ENCODE assay signal across 10 cellular contexts in genomic region chr9:114908796-114909448, GRCh38. TPM values are rescaled to one million over a fixed set of nuclear protein-coding genes. Genes with fewer than 3 reads are reported as not detected.
DNase-seq lines count a peak whose midpoint lies in the region; TF ChIP-seq lines count a peak whose summit lies in the region.
"Had no signal": no experiment of that assay in that cellular context is flagged by ENCODE, and none has a peak within 500 bp of the region (broad histone marks: within the 10 kb centered on the region; RNA-seq: fewer than 3 reads in every experiment).

No MANE protein-coding gene starts in this region.

- no peaks in the 10 kb centered on the region for H3K9me3 ChIP-seq in PC-9 (ENCODE audit: insufficient read depth, low read depth)
- H3K9me3 ChIP-seq in endodermal cell (ENCODE audit: control insufficient read depth, low read length) = no peaks in the 10 kb centered on the region

- H3K4me1 Mint-ChIP-seq in endodermal cell = peaks cover 43% of the 10 kb centered on the region

- H3K36me3 Mint-ChIP-seq in endodermal cell (ENCODE audit: low read depth) = no peaks in the 10 kb centered on the region

- no TSS peak for BruUV-seq in PC-9 (replicated peaks; lab: Mats Ljungman, UMichigan)

- DNase-seq in stimulated activated CD4-positive, alpha-beta T cell treated with anti-CD3 and anti-CD28 coated beads, Interleukin-15, amount 100 ng/mL, for 24 hours = peak; percentile 47
- DNase-seq in stimulated activated CD4-positive, alpha-beta T cell treated with anti-CD3 and anti-CD28 coated beads, Interleukin-4, amount 100 ng/mL, for 1 hour = no peak
- DNase-seq in PC-9 (peak in 1 of 2 experiments; percentile 52), endodermal cell (peak; percentile 47), SKM-1 treated with dmso at 0.1 percent for 144 hours (lab: John Stamatoyannopoulos, UW; ENCODE audit: unreplicated experiment) (no peak), cardiac septum (ENCODE audit: low spot score) (no peak), posterior vena cava (ENCODE audit: low spot score) (no peak)
- DNase-seq in effector CD8-positive, alpha-beta T cell (lab: John Stamatoyannopoulos, UW) = no peak
- DNase-seq: NCI-H1048 had no signal

- H3K9me2 ChIP-seq in PC-9 (ENCODE audit: insufficient read depth) = no peaks in the 10 kb centered on the region

- no peak overlapping the region for H3K4me3 Mint-ChIP-seq in endodermal cell
- H3K4me3 Mint-ChIP-seq: H9 had no signal

- peaks cover 11% of the 10 kb centered on the region for H3K27me3 ChIP-seq in PC-9 (ENCODE audit: insufficient read depth, low read depth)
- H3K27me3 ChIP-seq in endodermal cell (ENCODE audit: control insufficient read depth, insufficient read depth, low read length, poor library complexity, severe bottlenecking) = no peaks in the 10 kb centered on the region

- POLR2A ChIA-PET in PC-9 (lab: Charles Lee; ENCODE audit: unreplicated experiment) = interaction anchor here (0.5 kb wide), 1 partner anchor 314 kb away, joined by 6 read pairs; no protein-coding TSS in a partner anchor

- H3K27ac Mint-ChIP-seq in endodermal cell = peak overlapping the region; percentile 80

- no peaks in the 10 kb centered on the region for H3K36me3 ChIP-seq in PC-9 (ENCODE audit: low read depth)
- H3K36me3 ChIP-seq in endodermal cell (ENCODE audit: control insufficient read depth, insufficient read depth, low read length) = no peaks in the 10 kb centered on the region

- peaks cover 21% of the 10 kb centered on the region; the same call in 1 of the 2 replicates for H3F3A ChIP-seq in PC-9 (ENCODE audit: insufficient read depth, low read depth)

- TF ChIP-seq CTCF in PC-9 (conservative IDR thresholded peaks at IDR 0.05) (no peak), endodermal cell (conservative IDR thresholded peaks at IDR 0.05) (peak; percentile 16)

- H3K9ac ChIP-seq in endodermal cell (ENCODE audit: extremely low read depth, low read length, poor library complexity, severe bottlenecking) = no peak overlapping the region

- intact Hi-C loops in PC-9 (cut with micrococcal nuclease; ENCODE audit: unreplicated experiment) = loop anchor here (1.0 to 10.0 kb wide), 11 partner anchors 105 to 613 kb away; no protein-coding TSS in a partner anchor
- intact Hi-C loops in cardiac septum (cut with DNase I) = no loop called here
- intact Hi-C loops in posterior vena cava (cut with DNase I) = loop anchor here in 1 of 2 donors (5.0 kb wide), 1 partner anchor 167 kb away; no protein-coding TSS in a partner anchor

- peak overlapping the region; percentile 58 for H3K4me2 ChIP-seq in PC-9

- CTCF ChIA-PET in PC-9 (lab: Charles Lee) = interaction anchor here (0.6 to 1.0 kb wide), 2 partner anchors 160 to 226 kb away, joined by 3 to 6 read pairs; no protein-coding TSS in a partner anchor

- H3K9me3 Mint-ChIP-seq in endodermal cell = no peaks in the 10 kb centered on the region
- H3K9me3 Mint-ChIP-seq: H9 had no signal

- H2AFZ ChIP-seq in PC-9 = no peak overlapping the region

- H3K27ac ChIP-seq in PC-9 (peak overlapping the region; percentile 25), endodermal cell (ENCODE audit: low read depth, low read length) (no peak overlapping the region)

- H3K4me1 ChIP-seq in PC-9 (replicated peaks; ENCODE audit: insufficient read depth) (peaks cover 26% of the 10 kb centered on the region), endodermal cell (ENCODE audit: control insufficient read depth, insufficient read depth, low read length) (peaks cover 26% of the 10 kb centered on the region)

- no peaks in the 10 kb centered on the region for H4K20me1 ChIP-seq in PC-9 (ENCODE audit: insufficient read depth)

- no peak overlapping the region for H3K4me3 ChIP-seq in PC-9
- no peak overlapping the region for H3K4me3 ChIP-seq in endodermal cell (ENCODE audit: low read length)

- WGBS in endodermal cell (ENCODE audit: insufficient coverage in 1 of 2, insufficient read length in 1 of 2), 2 experiments = 84 to 89% methylated on average over 4 to 6 of the region's 6 CpGs

- H3K79me2 ChIP-seq in PC-9 (ENCODE audit: low read depth) = no peaks in the 10 kb centered on the region

- H3K27me3 Mint-ChIP-seq in endodermal cell (ENCODE audit: insufficient read depth) = peaks cover 22% of the 10 kb centered on the region

RNA-seq across cellular contexts. Expression of gene TNFSF8, which starts 21.5 kb away (rescaled TPM):
- total RNA-seq in PC-9 (2021) (not detected in 2 replicates), endodermal cell (not detected), cardiac septum (0.86 TPM), posterior vena cava (1 to 10 TPM; 2.9 to 3.0 TPM)
- polyA plus RNA-seq in endodermal cell (2013, experiment 1 of 2) = not detected
- polyA plus RNA-seq in endodermal cell (2013, experiment 2 of 2) = not detected
- total RNA-seq: H9 had no signal

Comparison
In these comparisons a context has a peak if more than half of its experiments do, and no peak if none do; other contexts are left out.
1. DNase-seq: peak in stimulated activated CD4-positive, alpha-beta T cell treated with anti-CD3 and anti-CD28 coated beads, Interleukin-15, amount 100 ng/mL, for 24 hours (single experiment) and endodermal cell (single experiment); none in stimulated activated CD4-positive, alpha-beta T cell treated with anti-CD3 and anti-CD28 coated beads, Interleukin-4, amount 100 ng/mL, for 1 hour (single experiment), SKM-1 treated with dmso at 0.1 percent for 144 hours (single experiment), cardiac septum (single experiment), posterior vena cava (single experiment) and effector CD8-positive, alpha-beta T cell (single experiment).